In genomic region chr3:46427413-46427812, GRCh38 we compare ENCODE assay signal across 1 cellular context.
TF ChIP-seq lines count a peak whose summit lies in the region.

No MANE protein-coding gene starts in this region.

TF ChIP-seq in K562, 482 proteins besides CTCF, POLR2A, EP300 and RAD21:
- 0 out of 2 replicates have a peak, but pooled peaks have one; percentile 25 for TF ChIP-seq SMC3 (conservative IDR thresholded peaks at IDR 0.05; ENCODE audit: insufficient read depth, low read depth, low read length)
- TF ChIP-seq, protein P1, sequence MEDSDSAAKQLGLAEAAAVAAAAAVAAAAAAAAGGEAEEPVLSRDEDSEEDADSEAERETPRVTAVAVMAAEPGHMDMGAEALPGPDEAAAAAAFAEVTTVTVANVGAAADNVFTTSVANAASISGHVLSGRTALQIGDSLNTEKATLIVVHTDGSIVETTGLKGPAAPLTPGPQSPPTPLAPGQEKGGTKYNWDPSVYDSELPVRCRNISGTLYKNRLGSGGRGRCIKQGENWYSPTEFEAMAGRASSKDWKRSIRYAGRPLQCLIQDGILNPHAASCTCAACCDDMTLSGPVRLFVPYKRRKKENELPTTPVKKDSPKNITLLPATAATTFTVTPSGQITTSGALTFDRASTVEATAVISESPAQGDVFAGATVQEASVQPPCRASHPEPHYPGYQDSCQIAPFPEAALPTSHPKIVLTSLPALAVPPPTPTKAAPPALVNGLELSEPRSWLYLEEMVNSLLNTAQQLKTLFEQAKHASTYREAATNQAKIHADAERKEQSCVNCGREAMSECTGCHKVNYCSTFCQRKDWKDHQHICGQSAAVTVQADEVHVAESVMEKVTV (CRISPR knock-in tag; IDR thresholded peaks at IDR 0.05), result peak; percentile 74
